Comparison of ENCODE assay signal across 2 cellular contexts in the genomic region with DNA sequence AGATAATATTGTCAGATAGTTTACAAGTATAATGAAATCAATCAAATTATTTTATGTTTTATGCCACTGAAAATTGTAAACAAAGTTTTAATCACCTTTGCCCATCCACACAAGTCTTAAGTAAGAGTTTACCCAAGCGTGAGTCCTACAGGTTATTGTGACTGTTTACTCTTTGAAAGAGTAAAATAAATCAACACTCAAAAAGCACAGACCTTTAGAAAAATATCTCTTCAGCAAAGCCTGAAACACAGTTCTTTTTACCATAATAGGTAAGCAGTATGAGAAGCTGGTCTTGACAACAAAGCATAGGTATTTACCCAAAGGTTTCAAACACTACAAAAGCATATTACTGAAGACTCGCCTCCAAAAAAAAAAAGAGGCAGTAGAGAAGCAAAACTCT.
TF ChIP-seq lines count a peak whose summit lies in the region.

No MANE protein-coding gene starts in this region.

TF ChIP-seq in IMR-90, 13 proteins besides CTCF, POLR2A, EP300 and RAD21:
- TF ChIP-seq, protein P1, sequence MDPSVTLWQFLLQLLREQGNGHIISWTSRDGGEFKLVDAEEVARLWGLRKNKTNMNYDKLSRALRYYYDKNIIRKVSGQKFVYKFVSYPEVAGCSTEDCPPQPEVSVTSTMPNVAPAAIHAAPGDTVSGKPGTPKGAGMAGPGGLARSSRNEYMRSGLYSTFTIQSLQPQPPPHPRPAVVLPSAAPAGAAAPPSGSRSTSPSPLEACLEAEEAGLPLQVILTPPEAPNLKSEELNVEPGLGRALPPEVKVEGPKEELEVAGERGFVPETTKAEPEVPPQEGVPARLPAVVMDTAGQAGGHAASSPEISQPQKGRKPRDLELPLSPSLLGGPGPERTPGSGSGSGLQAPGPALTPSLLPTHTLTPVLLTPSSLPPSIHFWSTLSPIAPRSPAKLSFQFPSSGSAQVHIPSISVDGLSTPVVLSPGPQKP (IDR thresholded peaks at IDR 0.05; ENCODE audit: borderline replicate concordance, low read depth, low read length): no peak
- no peak for TF ChIP-seq BHLHE40 (IDR thresholded peaks at IDR 0.05; ENCODE audit: low read depth, low read length)
- TF ChIP-seq, protein P2, sequence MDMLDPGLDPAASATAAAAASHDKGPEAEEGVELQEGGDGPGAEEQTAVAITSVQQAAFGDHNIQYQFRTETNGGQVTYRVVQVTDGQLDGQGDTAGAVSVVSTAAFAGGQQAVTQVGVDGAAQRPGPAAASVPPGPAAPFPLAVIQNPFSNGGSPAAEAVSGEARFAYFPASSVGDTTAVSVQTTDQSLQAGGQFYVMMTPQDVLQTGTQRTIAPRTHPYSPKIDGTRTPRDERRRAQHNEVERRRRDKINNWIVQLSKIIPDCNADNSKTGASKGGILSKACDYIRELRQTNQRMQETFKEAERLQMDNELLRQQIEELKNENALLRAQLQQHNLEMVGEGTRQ (IDR thresholded peaks at IDR 0.05; ENCODE audit: low read depth, low read length): no peak
- TF ChIP-seq NFE2L2 (IDR thresholded peaks at IDR 0.05; ENCODE audit: low read depth, low read length): no peak
- TF ChIP-seq MAFK (IDR thresholded peaks at IDR 0.05; ENCODE audit: low read depth, low read length): no peak
- TF ChIP-seq FOS (IDR thresholded peaks at IDR 0.05; ENCODE audit: low read depth, low read length): no peak
- TF ChIP-seq RFX5 (IDR thresholded peaks at IDR 0.05; ENCODE audit: low read depth, low read length): no peak
- TF ChIP-seq CEBPB (IDR thresholded peaks at IDR 0.05; ENCODE audit: low read depth, low read length): no peak
- no peak for TF ChIP-seq SMC3 (IDR thresholded peaks at IDR 0.05; ENCODE audit: low read depth, low read length)
- no peak for TF ChIP-seq MXI1 (IDR thresholded peaks at IDR 0.05; ENCODE audit: borderline replicate concordance, low read depth, low read length)
- no peak for TF ChIP-seq MAZ (IDR thresholded peaks at IDR 0.05; ENCODE audit: borderline replicate concordance, low read depth, low read length)
- TF ChIP-seq CHD1 (IDR thresholded peaks at IDR 0.05; ENCODE audit: low read depth, low read length): no peak
- TF ChIP-seq RCOR1 (IDR thresholded peaks at IDR 0.05; ENCODE audit: insufficient replicate concordance, low read length): no peak

TF ChIP-seq in endothelial cell of umbilical vein, 7 proteins besides CTCF, POLR2A, EP300 and RAD21:
- TF ChIP-seq GATA2 (IDR thresholded peaks at IDR 0.05; ENCODE audit: insufficient read depth, insufficient read length, low read depth, low read length) (no peak), EZH2 (IDR thresholded peaks at IDR 0.05; ENCODE audit: borderline replicate concordance, low read depth, low read length, severe bottlenecking) (no peak), FOS (IDR thresholded peaks at IDR 0.05; ENCODE audit: borderline replicate concordance, insufficient read depth, low read length) (no peak)
- TF ChIP-seq, protein P3, sequence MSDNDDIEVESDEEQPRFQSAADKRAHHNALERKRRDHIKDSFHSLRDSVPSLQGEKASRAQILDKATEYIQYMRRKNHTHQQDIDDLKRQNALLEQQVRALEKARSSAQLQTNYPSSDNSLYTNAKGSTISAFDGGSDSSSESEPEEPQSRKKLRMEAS (IDR thresholded peaks at IDR 0.05; ENCODE audit: insufficient read depth, insufficient read length): no peak
